1 cellular context compared by ENCODE assay signal in genomic region chr20:16729565-16730460, GRCh38.
TF ChIP-seq lines count a peak whose summit lies in the region.

Gene SNRPB2, plus strand, starts transcription at chr20:16730026. Its CDS starts 1,677 bp downstream, at chr20:16731703.

TF ChIP-seq in K562, 482 proteins besides CTCF, POLR2A, EP300 and RAD21 (continued from another document and continues in another):
- TF ChIP-seq WHSC1 (IDR thresholded peaks at IDR 0.05; ENCODE audit: low read length) (no peak), ZKSCAN1 (IDR thresholded peaks at IDR 0.05; ENCODE audit: low read depth, low read length) (no peak), ZBTB7A (IDR thresholded peaks at IDR 0.05; ENCODE audit: borderline replicate concordance, control insufficient read depth, low read depth, low read length) (no peak), NR2F6 (CRISPR knock-in tag; IDR thresholded peaks at IDR 0.05) (no peak), NFIX (CRISPR knock-in tag; IDR thresholded peaks at IDR 0.05; ENCODE audit: low read depth) (no peak), MED1 (CRISPR knock-in tag; IDR thresholded peaks at IDR 0.05; ENCODE audit: borderline replicate concordance) (no peak), MEF2D (tag; conservative IDR thresholded peaks at IDR 0.05; ENCODE audit: low read depth) (no peak), SMARCC2 (IDR thresholded peaks at IDR 0.05; ENCODE audit: low read depth) (no peak), POLR2AphosphoS2 (IDR thresholded peaks at IDR 0.05; ENCODE audit: low read length) (no peak), CTBP1 (IDR thresholded peaks at IDR 0.05; ENCODE audit: borderline replicate concordance) (no peak), HIVEP1 (CRISPR knock-in tag; IDR thresholded peaks at IDR 0.05) (no peak), AFF4 (CRISPR knock-in tag; IDR thresholded peaks at IDR 0.05) (no peak), ATF7 (IDR thresholded peaks at IDR 0.05) (peak; percentile 30; the same call in 1 of the 2 replicates), ZBTB5 (IDR thresholded peaks at IDR 0.05) (no peak), GTF2E2 (tag; IDR thresholded peaks at IDR 0.05) (peak; percentile 77), ZNF311 (CRISPR knock-in tag; IDR thresholded peaks at IDR 0.05) (no peak), SOX6 (IDR thresholded peaks at IDR 0.05) (no peak), ZNF253 (CRISPR knock-in tag; conservative IDR thresholded peaks at IDR 0.05) (no peak), HMGN3 (IDR thresholded peaks at IDR 0.05; ENCODE audit: borderline replicate concordance, extremely low read depth, insufficient read length, low read depth, low read length) (no peak), FOXJ2 (tag; IDR thresholded peaks at IDR 0.05) (0 out of 2 replicates have a peak, but pooled peaks have one; percentile 31), ZNF76 (CRISPR knock-in tag; IDR thresholded peaks at IDR 0.05; ENCODE audit: borderline replicate concordance) (no peak), RBM14 (IDR thresholded peaks at IDR 0.05; ENCODE audit: borderline replicate concordance, insufficient read depth, low read depth, low read length) (no peak), C11orf30 (IDR thresholded peaks at IDR 0.05; ENCODE audit: low read depth) (peak; percentile 86), ETV6 (IDR thresholded peaks at IDR 0.05; ENCODE audit: borderline replicate concordance in 1 of 2, low read depth in 2 of 2, low read length in 1 of 2) (no peak), ETV6 (CRISPR knock-in tag; IDR thresholded peaks at IDR 0.05; ENCODE audit: borderline replicate concordance) (no peak), ARID1B (IDR thresholded peaks at IDR 0.05) (no peak), ZNF263 (CRISPR knock-in tag; IDR thresholded peaks at IDR 0.05; ENCODE audit: borderline replicate concordance) (no peak), SMC3 (conservative IDR thresholded peaks at IDR 0.05; ENCODE audit: insufficient read depth, low read depth, low read length) (no peak), NFXL1 (CRISPR knock-in tag; IDR thresholded peaks at IDR 0.05) (no peak), NR3C1 (CRISPR knock-in tag; IDR thresholded peaks at IDR 0.05) (no peak), DACH1 (IDR thresholded peaks at IDR 0.05; ENCODE audit: partially characterized antibody) (no peak), KDM4B (IDR thresholded peaks at IDR 0.05; ENCODE audit: borderline replicate concordance in 2 of 2, low read depth in 1 of 2) (peak in 1 of 2 experiments; percentile 73; a peak in 1 of 4 replicates), STAT5A (IDR thresholded peaks at IDR 0.05; ENCODE audit: borderline replicate concordance, low read length) (no peak), ZNF143 (CRISPR knock-in tag; IDR thresholded peaks at IDR 0.05) (no peak), FOXP1 (CRISPR knock-in tag; IDR thresholded peaks at IDR 0.05) (no peak), SAP30 (IDR thresholded peaks at IDR 0.05; ENCODE audit: borderline replicate concordance, insufficient read depth, low read depth, low read length, poor library complexity, severe bottlenecking) (no peak), ZBTB2 (IDR thresholded peaks at IDR 0.05) (peak; percentile 83), ETS1 (conservative IDR thresholded peaks at IDR 0.05; ENCODE audit: control insufficient read depth, low read depth, low read length) (peak; percentile 83), ZNF184 (CRISPR knock-in tag; IDR thresholded peaks at IDR 0.05) (no peak)
- TF ChIP-seq, protein P1, sequence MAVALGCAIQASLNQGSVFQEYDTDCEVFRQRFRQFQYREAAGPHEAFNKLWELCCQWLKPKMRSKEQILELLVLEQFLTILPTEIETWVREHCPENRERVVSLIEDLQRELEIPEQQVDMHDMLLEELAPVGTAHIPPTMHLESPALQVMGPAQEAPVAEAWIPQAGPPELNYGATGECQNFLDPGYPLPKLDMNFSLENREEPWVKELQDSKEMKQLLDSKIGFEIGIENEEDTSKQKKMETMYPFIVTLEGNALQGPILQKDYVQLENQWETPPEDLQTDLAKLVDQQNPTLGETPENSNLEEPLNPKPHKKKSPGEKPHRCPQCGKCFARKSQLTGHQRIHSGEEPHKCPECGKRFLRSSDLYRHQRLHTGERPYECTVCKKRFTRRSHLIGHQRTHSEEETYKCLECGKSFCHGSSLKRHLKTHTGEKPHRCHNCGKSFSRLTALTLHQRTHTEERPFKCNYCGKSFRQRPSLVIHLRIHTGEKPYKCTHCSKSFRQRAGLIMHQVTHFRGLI (CRISPR knock-in tag; IDR thresholded peaks at IDR 0.05) = no peak
- TF ChIP-seq, protein P2, sequence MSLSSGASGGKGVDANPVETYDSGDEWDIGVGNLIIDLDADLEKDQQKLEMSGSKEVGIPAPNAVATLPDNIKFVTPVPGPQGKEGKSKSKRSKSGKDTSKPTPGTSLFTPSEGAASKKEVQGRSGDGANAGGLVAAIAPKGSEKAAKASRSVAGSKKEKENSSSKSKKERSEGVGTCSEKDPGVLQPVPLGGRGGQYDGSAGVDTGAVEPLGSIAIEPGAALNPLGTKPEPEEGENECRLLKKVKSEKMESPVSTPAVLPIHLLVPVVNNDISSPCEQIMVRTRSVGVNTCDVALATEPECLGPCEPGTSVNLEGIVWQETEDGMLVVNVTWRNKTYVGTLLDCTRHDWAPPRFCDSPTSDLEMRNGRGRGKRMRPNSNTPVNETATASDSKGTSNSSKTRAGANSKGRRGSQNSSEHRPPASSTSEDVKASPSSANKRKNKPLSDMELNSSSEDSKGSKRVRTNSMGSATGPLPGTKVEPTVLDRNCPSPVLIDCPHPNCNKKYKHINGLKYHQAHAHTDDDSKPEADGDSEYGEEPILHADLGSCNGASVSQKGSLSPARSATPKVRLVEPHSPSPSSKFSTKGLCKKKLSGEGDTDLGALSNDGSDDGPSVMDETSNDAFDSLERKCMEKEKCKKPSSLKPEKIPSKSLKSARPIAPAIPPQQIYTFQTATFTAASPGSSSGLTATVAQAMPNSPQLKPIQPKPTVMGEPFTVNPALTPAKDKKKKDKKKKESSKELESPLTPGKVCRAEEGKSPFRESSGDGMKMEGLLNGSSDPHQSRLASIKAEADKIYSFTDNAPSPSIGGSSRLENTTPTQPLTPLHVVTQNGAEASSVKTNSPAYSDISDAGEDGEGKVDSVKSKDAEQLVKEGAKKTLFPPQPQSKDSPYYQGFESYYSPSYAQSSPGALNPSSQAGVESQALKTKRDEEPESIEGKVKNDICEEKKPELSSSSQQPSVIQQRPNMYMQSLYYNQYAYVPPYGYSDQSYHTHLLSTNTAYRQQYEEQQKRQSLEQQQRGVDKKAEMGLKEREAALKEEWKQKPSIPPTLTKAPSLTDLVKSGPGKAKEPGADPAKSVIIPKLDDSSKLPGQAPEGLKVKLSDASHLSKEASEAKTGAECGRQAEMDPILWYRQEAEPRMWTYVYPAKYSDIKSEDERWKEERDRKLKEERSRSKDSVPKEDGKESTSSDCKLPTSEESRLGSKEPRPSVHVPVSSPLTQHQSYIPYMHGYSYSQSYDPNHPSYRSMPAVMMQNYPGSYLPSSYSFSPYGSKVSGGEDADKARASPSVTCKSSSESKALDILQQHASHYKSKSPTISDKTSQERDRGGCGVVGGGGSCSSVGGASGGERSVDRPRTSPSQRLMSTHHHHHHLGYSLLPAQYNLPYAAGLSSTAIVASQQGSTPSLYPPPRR (CRISPR knock-in tag; IDR thresholded peaks at IDR 0.05; ENCODE audit: borderline replicate concordance) = no peak
- TF ChIP-seq, protein P3, sequence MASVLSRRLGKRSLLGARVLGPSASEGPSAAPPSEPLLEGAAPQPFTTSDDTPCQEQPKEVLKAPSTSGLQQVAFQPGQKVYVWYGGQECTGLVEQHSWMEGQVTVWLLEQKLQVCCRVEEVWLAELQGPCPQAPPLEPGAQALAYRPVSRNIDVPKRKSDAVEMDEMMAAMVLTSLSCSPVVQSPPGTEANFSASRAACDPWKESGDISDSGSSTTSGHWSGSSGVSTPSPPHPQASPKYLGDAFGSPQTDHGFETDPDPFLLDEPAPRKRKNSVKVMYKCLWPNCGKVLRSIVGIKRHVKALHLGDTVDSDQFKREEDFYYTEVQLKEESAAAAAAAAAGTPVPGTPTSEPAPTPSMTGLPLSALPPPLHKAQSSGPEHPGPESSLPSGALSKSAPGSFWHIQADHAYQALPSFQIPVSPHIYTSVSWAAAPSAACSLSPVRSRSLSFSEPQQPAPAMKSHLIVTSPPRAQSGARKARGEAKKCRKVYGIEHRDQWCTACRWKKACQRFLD (CRISPR knock-in tag; IDR thresholded peaks at IDR 0.05) = peak; percentile 32; the same call in 1 of the 2 replicates
- TF ChIP-seq, protein P4, sequence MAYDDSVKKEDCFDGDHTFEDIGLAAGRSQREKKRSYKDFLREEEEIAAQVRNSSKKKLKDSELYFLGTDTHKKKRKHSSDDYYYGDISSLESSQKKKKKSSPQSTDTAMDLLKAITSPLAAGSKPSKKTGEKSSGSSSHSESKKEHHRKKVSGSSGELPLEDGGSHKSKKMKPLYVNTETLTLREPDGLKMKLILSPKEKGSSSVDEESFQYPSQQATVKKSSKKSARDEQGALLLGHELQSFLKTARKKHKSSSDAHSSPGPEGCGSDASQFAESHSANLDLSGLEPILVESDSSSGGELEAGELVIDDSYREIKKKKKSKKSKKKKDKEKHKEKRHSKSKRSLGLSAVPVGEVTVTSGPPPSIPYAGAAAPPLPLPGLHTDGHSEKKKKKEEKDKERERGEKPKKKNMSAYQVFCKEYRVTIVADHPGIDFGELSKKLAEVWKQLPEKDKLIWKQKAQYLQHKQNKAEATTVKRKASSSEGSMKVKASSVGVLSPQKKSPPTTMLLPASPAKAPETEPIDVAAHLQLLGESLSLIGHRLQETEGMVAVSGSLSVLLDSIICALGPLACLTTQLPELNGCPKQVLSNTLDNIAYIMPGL (CRISPR knock-in tag; IDR thresholded peaks at IDR 0.05) = no peak
- TF ChIP-seq, protein P5, sequence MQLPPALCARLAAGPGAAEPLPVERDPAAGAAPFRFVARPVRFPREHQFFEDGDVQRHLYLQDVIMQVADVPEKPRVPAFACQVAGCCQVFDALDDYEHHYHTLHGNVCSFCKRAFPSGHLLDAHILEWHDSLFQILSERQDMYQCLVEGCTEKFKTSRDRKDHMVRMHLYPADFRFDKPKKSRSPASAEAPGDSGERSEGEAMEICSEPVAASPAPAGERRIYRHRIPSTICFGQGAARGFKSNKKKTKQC (CRISPR knock-in tag; IDR thresholded peaks at IDR 0.05) = no peak
